In the genomic region with DNA sequence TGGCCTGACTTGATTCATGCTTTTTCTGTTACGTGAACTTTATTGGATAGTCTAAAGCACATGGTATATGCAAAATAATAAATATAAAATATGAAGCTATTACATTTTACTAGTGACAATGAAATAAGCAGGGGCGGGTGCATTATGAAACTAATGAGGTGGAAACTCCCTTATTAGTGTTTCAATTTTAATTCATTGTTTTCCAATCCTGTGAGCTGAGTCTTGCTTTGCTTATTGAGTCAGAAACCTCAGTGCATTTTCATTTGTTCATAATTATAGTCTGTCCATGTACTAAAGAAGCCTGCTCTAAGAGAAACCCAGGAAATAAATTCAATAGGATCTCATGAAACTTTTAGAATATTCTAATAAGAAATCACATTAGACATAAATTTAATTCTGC, we compare ENCODE assay signal across 23 cellular contexts.
"Had no signal": no experiment of that assay in that cellular context is flagged by ENCODE, and none has a peak within 500 bp of the region (broad histone marks: within the 10 kb centered on the region; RNA-seq: fewer than 3 reads in every experiment).

No MANE protein-coding gene starts in this region.

- FAIRE-seq: colon, endothelial cell of umbilical vein, frontal cortex, kidney had no signal

- H3K4me2 ChIP-seq: hepatocyte had no signal

- H3K4me3 ChIP-seq: coronary artery, dorsolateral prefrontal cortex, esophagus muscularis mucosa, gastroesophageal sphincter, heart left ventricle, hepatocyte, left ventricle myocardium inferior, lower lobe of right lung, mucosa of descending colon had no signal

- H3K27ac ChIP-seq: coronary artery, foreskin keratinocyte, heart left ventricle, hepatocyte, left ventricle myocardium inferior, lower lobe of right lung had no signal

- H2AFZ ChIP-seq: hepatocyte had no signal

- ATAC-seq: foreskin keratinocyte, gastroesophageal sphincter, heart left ventricle, left colon, left lobe of liver, lower lobe of right lung, mucosa of descending colon had no signal

- H3K9me3 ChIP-seq: esophagus muscularis mucosa, gastroesophageal sphincter, heart left ventricle, left ventricle myocardium inferior, lower lobe of right lung, mucosa of descending colon had no signal

- H3K27me3 ChIP-seq: esophagus muscularis mucosa, foreskin keratinocyte, gastroesophageal sphincter, heart left ventricle, hepatocyte had no signal

- H3K79me2 ChIP-seq: hepatocyte had no signal

- H3K36me3 ChIP-seq: esophagus muscularis mucosa, gastroesophageal sphincter, heart left ventricle, left ventricle myocardium inferior, lower lobe of right lung had no signal

- H3K4me1 ChIP-seq: heart left ventricle, left ventricle myocardium inferior, lower lobe of right lung had no signal

- DNase-seq: dermis blood vessel endothelial cell; dorsolateral prefrontal cortex; effector CD4-positive, alpha-beta T cell; effector memory CD4-positive, alpha-beta T cell; foreskin keratinocyte; heart left ventricle; islet precursor cell; kidney; kidney glomerular epithelial cell; left colon; left ventricle myocardium inferior; lower lobe of right lung; mesenchymal stem cell; mucosa of descending colon; naive B cell had no signal
